Comparison of ENCODE assay signal across 13 cellular contexts in genomic region chr16:50351952-50352351, GRCh38. TPM values are rescaled to one million over a fixed set of nuclear protein-coding genes. Genes with fewer than 3 reads are reported as not detected.
DNase-seq lines count a peak whose midpoint lies in the region; ATAC-seq, FAIRE-seq and TF ChIP-seq lines count a peak whose summit lies in the region.
"Had no signal": no experiment of that assay in that cellular context is flagged by ENCODE, and none has a peak within 500 bp of the region (broad histone marks: within the 10 kb centered on the region; RNA-seq: fewer than 3 reads in every experiment).

No MANE protein-coding gene starts in this region.

- H3K9me3 Mint-ChIP-seq in activated T-cell treated with anti-CD3 and anti-CD28 coated beads, Interleukin-2, amount 50 U/mL, for 72 hours, result peaks cover 4 to 8% of the 10 kb centered on the region in 2 donors
- peaks cover 0 to 4% (median 0%) of the 10 kb centered on the region in 7 donors for H3K9me3 Mint-ChIP-seq in CD4-positive, CD25-positive, alpha-beta regulatory T cell
- H3K9me3 Mint-ChIP-seq in immature natural killer cell, result peaks cover 0 to 2% (median 0%) of the 10 kb centered on the region in 6 donors
- peaks cover 14% of the 10 kb centered on the region for H3K9me3 Mint-ChIP-seq in mesothelial cell of epicardium

- peaks cover 36% of the 10 kb centered on the region for H3K36me3 ChIP-seq in CD4-positive, CD25-positive, alpha-beta regulatory T cell (ENCODE audit: control insufficient read depth, insufficient read depth, low read length)

- H3K4me1 ChIP-seq in CD4-positive, CD25-positive, alpha-beta regulatory T cell (ENCODE audit: control insufficient read depth, insufficient read depth, low read length, poor library complexity, severe bottlenecking), result peaks cover 6% of the 10 kb centered on the region

- no peaks in the 10 kb centered on the region for H3K9me3 ChIP-seq in CD4-positive, CD25-positive, alpha-beta regulatory T cell (ENCODE audit: control insufficient read depth in 2 of 2, low read length in 2 of 2)

- ATAC-seq in activated T-cell treated with anti-CD3 and anti-CD28 coated beads, Interleukin-2, amount 50 U/mL, for 72 hours (replicated peaks in 1 of 2), result peak; percentile 56 to 97
- ATAC-seq in CD4-positive, CD25-positive, alpha-beta regulatory T cell (ENCODE audit: low read depth in 2 of 2), result no peak
- ATAC-seq in GM19452 (IDR thresholded peaks at IDR 0.05; ENCODE audit: unreplicated experiment) (no peak), HG02884 (IDR thresholded peaks at IDR 0.05; ENCODE audit: unreplicated experiment) (no peak)

- no peak for TF ChIP-seq POLR2A in GM12891 (IDR thresholded peaks at IDR 0.05; ENCODE audit: low read depth, low read length)

- H3K4me3 Mint-ChIP-seq in activated T-cell treated with anti-CD3 and anti-CD28 coated beads, Interleukin-2, amount 50 U/mL, for 72 hours, result peak overlapping the region in 1 of 2 donors; percentile 0
- no peak overlapping the region for H3K4me3 Mint-ChIP-seq in CD4-positive, CD25-positive, alpha-beta regulatory T cell
- no peak overlapping the region for H3K4me3 Mint-ChIP-seq in immature natural killer cell
- no peak overlapping the region for H3K4me3 Mint-ChIP-seq in mesothelial cell of epicardium

- H3K27me3 Mint-ChIP-seq in activated T-cell treated with anti-CD3 and anti-CD28 coated beads, Interleukin-2, amount 50 U/mL, for 72 hours (ENCODE audit: low read depth), result no peaks in the 10 kb centered on the region
- no peaks in the 10 kb centered on the region for H3K27me3 Mint-ChIP-seq in CD4-positive, CD25-positive, alpha-beta regulatory T cell
- H3K27me3 Mint-ChIP-seq in immature natural killer cell (ENCODE audit: low read depth in 3 of 3), result peaks cover 0 to 5% (median 0%) of the 10 kb centered on the region in 3 donors
- H3K27me3 Mint-ChIP-seq in mesothelial cell of epicardium (ENCODE audit: low read depth), result no peaks in the 10 kb centered on the region

- H3K4me3 ChIP-seq in CD4-positive, CD25-positive, alpha-beta regulatory T cell (ENCODE audit: low read depth, low read length), result no peak overlapping the region

- peaks cover 5% of the 10 kb centered on the region for H3K4me1 Mint-ChIP-seq in activated T-cell treated with anti-CD3 and anti-CD28 coated beads, Interleukin-2, amount 50 U/mL, for 72 hours (ENCODE audit: low read depth)
- peaks cover 20 to 26% (median 21%) of the 10 kb centered on the region in 4 donors for H3K4me1 Mint-ChIP-seq in CD4-positive, CD25-positive, alpha-beta regulatory T cell
- H3K4me1 Mint-ChIP-seq in immature natural killer cell, result peaks cover 24 to 38% of the 10 kb centered on the region in 2 donors
- no peaks in the 10 kb centered on the region for H3K4me1 Mint-ChIP-seq in mesothelial cell of epicardium

- FAIRE-seq in GM12891 (lab: Jason Lieb, UNC), result peak; percentile 23

- H3K27ac ChIP-seq in CD4-positive, CD25-positive, alpha-beta regulatory T cell (ENCODE audit: insufficient read depth, low read length, poor library complexity, severe bottlenecking), result no peak overlapping the region

- TF ChIP-seq CTCF in mesothelial cell of epicardium (IDR thresholded peaks at IDR 0.05; ENCODE audit: unreplicated experiment), result no peak

- H3K27ac Mint-ChIP-seq in activated T-cell treated with anti-CD3 and anti-CD28 coated beads, Interleukin-2, amount 50 U/mL, for 72 hours, result peak overlapping the region; percentile 2
- peak overlapping the region in 2 of 3 donors; percentile 5 to 27 for H3K27ac Mint-ChIP-seq in CD4-positive, CD25-positive, alpha-beta regulatory T cell
- H3K27ac Mint-ChIP-seq in immature natural killer cell, result peak overlapping the region in 5 of 6 donors; percentile 4 to 88 (median 29)
- H3K27ac Mint-ChIP-seq in mesothelial cell of epicardium, result no peak overlapping the region

- peaks cover 21 to 39% of the 10 kb centered on the region in 2 donors for H3K36me3 Mint-ChIP-seq in activated T-cell treated with anti-CD3 and anti-CD28 coated beads, Interleukin-2, amount 50 U/mL, for 72 hours (ENCODE audit: insufficient read depth in 2 of 2)
- peaks cover 50% of the 10 kb centered on the region for H3K36me3 Mint-ChIP-seq in CD4-positive, CD25-positive, alpha-beta regulatory T cell
- H3K36me3 Mint-ChIP-seq in immature natural killer cell (peaks cover 18 to 43% (median 26%) of the 10 kb centered on the region in 3 donors), mesothelial cell of epicardium (peaks cover 51% of the 10 kb centered on the region)

- DNase-seq in activated T-cell treated with anti-CD3 and anti-CD28 coated beads, Interleukin-2, amount 50 U/mL, for 72 hours, result no peak
- no peak for DNase-seq in activated T-cell treated with anti-CD3 and anti-CD28 coated beads, Interleukin-2, amount 50 U/mL, for 48 hours
- DNase-seq in CD4-positive, CD25-positive, alpha-beta regulatory T cell, result no peak
- no peak for DNase-seq in GM12891 (ENCODE audit: insufficient read length, low spot score)
- DNase-seq in immature natural killer cell, result no peak
- no peak for DNase-seq in mesothelial cell of epicardium (ENCODE audit: low spot score in 2 of 2, unreplicated experiment in 2 of 2)
- DNase-seq: ACHN, C1 segment of cervical spinal cord, DMS53, GF-D8, H7 had no signal

- no peaks in the 10 kb centered on the region for H3K27me3 ChIP-seq in CD4-positive, CD25-positive, alpha-beta regulatory T cell (ENCODE audit: control insufficient read depth, insufficient read depth, low read length)

TF ChIP-seq in GM12891, 5 proteins besides CTCF, POLR2A, EP300 and RAD21:
- TF ChIP-seq POLR2AphosphoS5 (IDR thresholded peaks at IDR 0.05; ENCODE audit: low read depth, low read length) (no peak), SPI1 (IDR thresholded peaks at IDR 0.05; ENCODE audit: low read depth, low read length) (no peak), TAF1 (IDR thresholded peaks at IDR 0.05; ENCODE audit: low read depth, low read length) (no peak), PAX5 (IDR thresholded peaks at IDR 0.05; ENCODE audit: insufficient read depth, low read length, severe bottlenecking) (no peak), POU2F2 (IDR thresholded peaks at IDR 0.05; ENCODE audit: low read depth, low read length) (no peak)

RNA-seq across cellular contexts. Expression of gene BRD7, which starts 16.8 kb away (rescaled TPM):
- total RNA-seq in activated T-cell treated with anti-CD3 and anti-CD28 coated beads, Interleukin-2, amount 50 U/mL, for 72 hours, result 10 to 100 TPM; 74.8 to 84.2 TPM
- 88.6 TPM for total RNA-seq in CD4-positive, CD25-positive, alpha-beta regulatory T cell
- 10 to 100 TPM; 23.3 to 45.5 (median 32.1) TPM for polyA plus RNA-seq in CD4-positive, CD25-positive, alpha-beta regulatory T cell
- 34.5 TPM for polyA plus RNA-seq in GM12891 (2012; ENCODE audit: low read depth, missing spikeins)
- polyA plus RNA-seq in immature natural killer cell, result 10 to 100 TPM; 15.7 to 42.7 (median 39.8) TPM
- total RNA-seq in mesothelial cell of epicardium, result 76.8 to 87.4 TPM (median 84.2 TPM) in 3 replicates

Comparison
In these comparisons a context has a peak if more than half of its experiments do, and no peak if none do; other contexts are left out.
1. ATAC-seq: peak in activated T-cell treated with anti-CD3 and anti-CD28 coated beads, Interleukin-2, amount 50 U/mL, for 72 hours (2 of 2); none in CD4-positive, CD25-positive, alpha-beta regulatory T cell (0 of 2), GM19452 (single experiment) and HG02884 (single experiment).